Comparison of ENCODE assay signal across 8 cellular contexts in genomic region chr2:101883860-101884259, GRCh38.
DNase-seq lines count a peak whose midpoint lies in the region; ATAC-seq, FAIRE-seq and TF ChIP-seq lines count a peak whose summit lies in the region.

No MANE protein-coding gene starts in this region.

- peak; percentile 90 for ATAC-seq in activated CD4-positive, alpha-beta T cell treated with anti-CD3 and anti-CD28 coated beads for 36 hours
- peak; percentile 71 for ATAC-seq in HG03354 (IDR thresholded peaks at IDR 0.05; ENCODE audit: poor library complexity, severe bottlenecking, unreplicated experiment)

- H3K9me3 ChIP-seq in mesenchymal stem cell (ENCODE audit: control insufficient read depth, low read length): no peaks in the 10 kb centered on the region

- H2AK5ac ChIP-seq in mesenchymal stem cell (ENCODE audit: low read length, severe bottlenecking): no peak overlapping the region

- TF ChIP-seq CTCF in coronary artery (IDR thresholded peaks at IDR 0.05): peak; percentile 37

- H2BK12ac ChIP-seq in mesenchymal stem cell (ENCODE audit: low read length in 2 of 2): no peak overlapping the region

- peak overlapping the region; percentile 12 for H3K27ac Mint-ChIP-seq in activated CD4-positive, alpha-beta T cell treated with anti-CD3 and anti-CD28 coated beads for 36 hours

- no peak overlapping the region for H2BK5ac ChIP-seq in mesenchymal stem cell (ENCODE audit: low read depth, low read length, poor library complexity, severe bottlenecking)

- H2BK120ac ChIP-seq in mesenchymal stem cell (ENCODE audit: low read depth, low read length): no peak overlapping the region

- H3K4me3 ChIP-seq in coronary artery (no peak overlapping the region), mesenchymal stem cell (ENCODE audit: insufficient read depth in 1 of 2, low read depth in 1 of 2, low read length in 2 of 2) (no peak overlapping the region)

- peaks cover under 1% of the 10 kb centered on the region for H3K4me1 ChIP-seq in mesenchymal stem cell (ENCODE audit: control insufficient read depth, insufficient read depth, low read depth, low read length)

- peaks cover 22% of the 10 kb centered on the region for H3K79me1 ChIP-seq in mesenchymal stem cell (replicated peaks; ENCODE audit: low read length, poor library complexity, severe bottlenecking)

- H3K23ac ChIP-seq in mesenchymal stem cell (ENCODE audit: low read length in 2 of 2): no peak overlapping the region

- H2AFZ ChIP-seq in mesenchymal stem cell (ENCODE audit: low read depth, low read length): no peak overlapping the region

- peaks cover 47% of the 10 kb centered on the region for H3K36me3 Mint-ChIP-seq in activated CD4-positive, alpha-beta T cell treated with anti-CD3 and anti-CD28 coated beads for 36 hours (ENCODE audit: low read depth)

- WGBS in mesenchymal stem cell: 19% methylated on average over 2 of the region's 3 CpGs

- no peak overlapping the region for H3K4ac ChIP-seq in mesenchymal stem cell (ENCODE audit: low read depth in 1 of 2, low read length in 2 of 2)

- H2BK15ac ChIP-seq in mesenchymal stem cell (ENCODE audit: low read depth, poor library complexity, severe bottlenecking): no peak overlapping the region

- H4K8ac ChIP-seq in mesenchymal stem cell (ENCODE audit: low read length): no peak overlapping the region

- peak; percentile 67 for DNase-seq in activated CD4-positive, alpha-beta T cell treated with anti-CD3 and anti-CD28 coated beads for 36 hours
- DNase-seq in activated CD4-positive, alpha-beta T cell treated with anti-CD3 and anti-CD28 coated beads for 1 hour: no peak
- DNase-seq in SIG-M5 treated with dmso at 0.1 percent for 504 hours (lab: John Stamatoyannopoulos, UW; ENCODE audit: unreplicated experiment): peak; percentile 68
- no peak for DNase-seq in coronary artery (ENCODE audit: low spot score)
- peak; percentile 72 for DNase-seq in mesenchymal stem cell
- peak; percentile 58 for DNase-seq in urothelium cell line (ENCODE audit: low spot score)
- DNase-seq in NCI-H1048 (lab: John Stamatoyannopoulos, UW): no peak

- H3K4me2 ChIP-seq in mesenchymal stem cell (ENCODE audit: low read length, poor library complexity, severe bottlenecking): no peak overlapping the region

- CTCF ChIA-PET in activated CD4-positive, alpha-beta T cell treated with anti-CD3 and anti-CD28 coated beads for 36 hours (lab: Charles Lee): interaction anchor here (0.6 to 3.3 kb wide), 77 partner anchors 9 to 694 kb away, joined by 3 to 70 read pairs (median 4); partner anchors contain the start of gene IL18RAP

- no peaks in the 10 kb centered on the region for H3K27me3 ChIP-seq in mesenchymal stem cell (ENCODE audit: control insufficient read depth in 1 of 2, insufficient read depth in 1 of 2, low read length in 2 of 2)

- H4K91ac ChIP-seq in mesenchymal stem cell (ENCODE audit: low read length): no peak overlapping the region

- intact Hi-C loops in activated CD4-positive, alpha-beta T cell treated with anti-CD3 and anti-CD28 coated beads for 36 hours (cut with DNase I, micrococcal nuclease): loop anchor here (1.0 to 5.0 kb wide), 9 partner anchors 115 to 565 kb away; partner anchors contain the start of gene IL18R1 (in 2 of the 2)

- no peak overlapping the region for H3K14ac ChIP-seq in mesenchymal stem cell (ENCODE audit: low read length in 2 of 2)

- no peak overlapping the region for H3K27ac ChIP-seq in coronary artery
- no peak overlapping the region for H3K27ac ChIP-seq in mesenchymal stem cell (ENCODE audit: low read length, poor library complexity, severe bottlenecking)

- no peaks in the 10 kb centered on the region for H3K27me3 Mint-ChIP-seq in activated CD4-positive, alpha-beta T cell treated with anti-CD3 and anti-CD28 coated beads for 36 hours

- H3K18ac ChIP-seq in mesenchymal stem cell (ENCODE audit: low read depth in 1 of 2, low read length in 2 of 2): no peak overlapping the region

- POLR2A ChIA-PET in activated CD4-positive, alpha-beta T cell treated with anti-CD3 and anti-CD28 coated beads for 36 hours (lab: Charles Lee): interaction anchor here (0.5 to 1.2 kb wide), 4 partner anchors 16 to 816 kb away, joined by 3 read pairs; no protein-coding TSS in a partner anchor

- FAIRE-seq in urothelium cell line (lab: Jason Lieb, UNC): no peak

- peaks cover 18% of the 10 kb centered on the region for H3K4me1 Mint-ChIP-seq in activated CD4-positive, alpha-beta T cell treated with anti-CD3 and anti-CD28 coated beads for 36 hours

- no peak overlapping the region for H3K4me3 Mint-ChIP-seq in activated CD4-positive, alpha-beta T cell treated with anti-CD3 and anti-CD28 coated beads for 36 hours

- H3K9me3 Mint-ChIP-seq in activated CD4-positive, alpha-beta T cell treated with anti-CD3 and anti-CD28 coated beads for 36 hours (ENCODE audit: low read depth): no peaks in the 10 kb centered on the region

- H3K36me3 ChIP-seq in mesenchymal stem cell (ENCODE audit: control insufficient read depth in 1 of 2, insufficient read depth in 2 of 2, low read depth in 1 of 2, low read length in 2 of 2): peaks cover 16 to 92% of the 10 kb centered on the region in 2 experiments

- H3K9ac ChIP-seq in mesenchymal stem cell (ENCODE audit: low read length): peak overlapping the region; percentile 62

Comparison
In these comparisons a context has a peak if more than half of its experiments do, and no peak if none do; other contexts are left out.
1. DNase-seq: peak in activated CD4-positive, alpha-beta T cell treated with anti-CD3 and anti-CD28 coated beads for 36 hours (single experiment), SIG-M5 treated with dmso at 0.1 percent for 504 hours (single experiment), mesenchymal stem cell (single experiment) and urothelium cell line (single experiment); none in activated CD4-positive, alpha-beta T cell treated with anti-CD3 and anti-CD28 coated beads for 1 hour (single experiment), coronary artery (single experiment) and NCI-H1048 (single experiment).